8 cellular contexts compared by ENCODE assay signal in genomic region chr5:173615884-173616576, GRCh38. TPM values are rescaled to one million over a fixed set of nuclear protein-coding genes. Genes with fewer than 3 reads are reported as not detected.
DNase-seq lines count a peak whose midpoint lies in the region; ATAC-seq and TF ChIP-seq lines count a peak whose summit lies in the region.

No MANE protein-coding gene starts in this region.

- H3K27ac Mint-ChIP-seq in endodermal cell: peak overlapping the region; percentile 93

- no peaks in the 10 kb centered on the region for H3K27me3 Mint-ChIP-seq in endodermal cell (ENCODE audit: insufficient read depth)

- H3K9me3 ChIP-seq in endodermal cell (ENCODE audit: control insufficient read depth, low read length): no peaks in the 10 kb centered on the region

- no peaks in the 10 kb centered on the region for H3K9me3 Mint-ChIP-seq in endodermal cell

- peaks cover 5% of the 10 kb centered on the region for H3K4me1 ChIP-seq in endodermal cell (ENCODE audit: control insufficient read depth, insufficient read depth, low read length)

- H3K36me3 Mint-ChIP-seq in endodermal cell (ENCODE audit: low read depth): peaks cover 23% of the 10 kb centered on the region

- ATAC-seq in GM19397 (IDR thresholded peaks at IDR 0.05; ENCODE audit: unreplicated experiment) (peak; percentile 47), HG03558 (IDR thresholded peaks at IDR 0.05; ENCODE audit: extremely low read depth, unreplicated experiment) (peak; percentile 47)

- H3K36me3 ChIP-seq in endodermal cell (ENCODE audit: control insufficient read depth, insufficient read depth, low read length): peaks cover 27% of the 10 kb centered on the region

- peak overlapping the region; percentile 98 for H3K4me3 ChIP-seq in endodermal cell (ENCODE audit: low read length)

- 0% methylated on average over 17 to 55 of the region's 55 CpGs for WGBS in endodermal cell (ENCODE audit: insufficient coverage in 1 of 2, insufficient read length in 1 of 2), 2 experiments

- peak overlapping the region; percentile 84 for H3K4me3 Mint-ChIP-seq in endodermal cell

- DNase-seq in CD1c-positive myeloid dendritic cell (ENCODE audit: extremely low spot score) (peak; percentile 77), NOMO-1 treated with DMSO at 0.1 percent for 48 hours (lab: John Stamatoyannopoulos, UW; ENCODE audit: unreplicated experiment) (peak; percentile 69), endodermal cell (peak; percentile 87), middle frontal gyrus (ENCODE audit: extremely low spot score, low spot score) (peak; percentile 58)
- peak; percentile 26 for DNase-seq in activated CD8-positive, alpha-beta memory T cell treated with anti-CD3 and anti-CD28 coated beads, Interleukin-2, amount 50 U/mL, for 1 hour (ENCODE audit: extremely low read depth)
- DNase-seq in stimulated activated CD8-positive, alpha-beta memory T cell treated with anti-CD3 and anti-CD28 coated beads, Interleukin-2, amount 100 ng/mL, for 1 hour (ENCODE audit: low read depth in 2 of 2): peak; percentile 39 to 41

- H3K27me3 ChIP-seq in endodermal cell (ENCODE audit: control insufficient read depth, insufficient read depth, low read length, poor library complexity, severe bottlenecking): no peaks in the 10 kb centered on the region

- peak overlapping the region; percentile 86 for H3K9ac ChIP-seq in endodermal cell (ENCODE audit: extremely low read depth, low read length, poor library complexity, severe bottlenecking)

- H3K27ac ChIP-seq in endodermal cell (ENCODE audit: low read depth, low read length): peak overlapping the region; percentile 93

- peaks cover 30% of the 10 kb centered on the region for H3K4me1 Mint-ChIP-seq in endodermal cell

- peak; percentile 77 for TF ChIP-seq CTCF in endodermal cell (conservative IDR thresholded peaks at IDR 0.05)

RNA-seq across cellular contexts. Expression of gene BOD1, which starts 0.4 kb away (rescaled TPM):
- total RNA-seq in endodermal cell: 10 to 100 TPM; 79.3 to 92.9 TPM
- polyA plus RNA-seq in endodermal cell (2013, experiment 1 of 2): 144 TPM
- 121 TPM for polyA plus RNA-seq in endodermal cell (2013, experiment 2 of 2)

Comparison
In these comparisons a context has a peak if more than half of its experiments do, and no peak if none do; other contexts are left out.
1. Peak in every context shown above with its lines: DNase-seq, ATAC-seq, H3K4me3 ChIP-seq and H3K27ac ChIP-seq.
2. DNase-seq: peak in every context shown above with its lines; median percentile 87 in endodermal cell; 77 in CD1c-positive myeloid dendritic cell; 69 in NOMO-1 treated with DMSO at 0.1 percent for 48 hours; 58 in middle frontal gyrus; 40 in stimulated activated CD8-positive, alpha-beta memory T cell treated with anti-CD3 and anti-CD28 coated beads, Interleukin-2, amount 100 ng/mL, for 1 hour; 26 in activated CD8-positive, alpha-beta memory T cell treated with anti-CD3 and anti-CD28 coated beads, Interleukin-2, amount 50 U/mL, for 1 hour.